Comparison of ENCODE assay signal across 10 cellular contexts in genomic region chr2:9310390-9310789, GRCh38.
DNase-seq lines count a peak whose midpoint lies in the region; ATAC-seq and TF ChIP-seq lines count a peak whose summit lies in the region.
"Had no signal": no experiment of that assay in that cellular context is flagged by ENCODE, and none has a peak within 500 bp of the region (broad histone marks: within the 10 kb centered on the region; RNA-seq: fewer than 3 reads in every experiment).

No MANE protein-coding gene starts in this region.

- ATAC-seq in Panc1: peak; percentile 56; the same call in 1 of the 2 replicates

- POLR2A ChIA-PET in AG04449 (lab: Yijun Ruan, JAX): interaction anchor here (0.7 to 3.1 kb wide), 3 partner anchors 21 to 147 kb away, joined by 3 to 20 read pairs (median 4); no protein-coding TSS in a partner anchor
- POLR2A ChIA-PET in Panc1 (lab: Charles Lee): no interaction called here

- in situ Hi-C loops in Panc1 (cut with HindIII; ENCODE audit: low pct_unique_long_range_greater_than_20kb, low sequenced_read_pairs): no loop called here

- CTCF ChIA-PET in AG04449 (lab: Yijun Ruan, JAX): interaction anchor here (0.9 to 1.9 kb wide), 10 partner anchors 8 to 437 kb away, joined by 3 to 8 read pairs (median 4); partner anchors contain the start of gene ASAP2
- CTCF ChIA-PET in Panc1 (lab: Charles Lee): no interaction called here

- no peaks in the 10 kb centered on the region for H3K27me3 Mint-ChIP-seq in neural crest cell (ENCODE audit: low read depth)

- no peak overlapping the region for H3K4me3 Mint-ChIP-seq in neural crest cell
- H3K4me3 Mint-ChIP-seq: activated naive CD8-positive, alpha-beta T cell had no signal

- no peaks in the 10 kb centered on the region for H3K27me3 ChIP-seq in Panc1 (ENCODE audit: control insufficient read depth, insufficient read depth, low read length)

- no peaks in the 10 kb centered on the region for H3K9me3 Mint-ChIP-seq in neural crest cell

- peak overlapping the region; percentile 20 for H3K27ac ChIP-seq in Panc1 (ENCODE audit: low read length)
- peak overlapping the region; percentile 98 for H3K27ac ChIP-seq in epithelial cell of prostate

- peaks cover 36% of the 10 kb centered on the region for H3K4me1 ChIP-seq in Panc1 (ENCODE audit: control insufficient read depth, insufficient read depth, low read length)

- no peaks in the 10 kb centered on the region for H3K36me3 Mint-ChIP-seq in neural crest cell (ENCODE audit: low read depth)
- H3K36me3 Mint-ChIP-seq: activated naive CD8-positive, alpha-beta T cell had no signal

- intact Hi-C loops in Panc1 (cut with micrococcal nuclease; ENCODE audit: unreplicated experiment): no loop called here

- peak overlapping the region; percentile 53 for H3K27ac Mint-ChIP-seq in neural crest cell (ENCODE audit: unreplicated experiment)
- H3K27ac Mint-ChIP-seq: activated naive CD8-positive, alpha-beta T cell had no signal

- no peaks in the 10 kb centered on the region for H3K9me3 ChIP-seq in Panc1 (ENCODE audit: control insufficient read depth, insufficient read depth, low read depth, low read length)

- H3K36me3 ChIP-seq in Panc1 (ENCODE audit: control insufficient read depth, insufficient read depth, low read length): no peaks in the 10 kb centered on the region

- TF ChIP-seq CTCF in AG04449 (IDR thresholded peaks at IDR 0.05; ENCODE audit: insufficient read depth, low read length, missing control alignments) (no peak), Panc1 (IDR thresholded peaks at IDR 0.05) (no peak), neural crest cell (conservative IDR thresholded peaks at IDR 0.05) (no peak)

- DNase-seq in AG04449 (ENCODE audit: low read depth, low spot score): peak; percentile 77
- peak; percentile 46 for DNase-seq in Panc1 (ENCODE audit: low read depth, low spot score)
- DNase-seq in epithelial cell of prostate (ENCODE audit: low read depth, low spot score): no peak
- DNase-seq in neural crest cell (ENCODE audit: low read depth, low spot score): no peak
- DNase-seq in NCI-H1930 (lab: John Stamatoyannopoulos, UW): no peak
- DNase-seq in Ammon's horn (ENCODE audit: low spot score): no peak
- no peak for DNase-seq in NCI-H345 treated with DMSO at 0.1 percent for 48 hours (lab: John Stamatoyannopoulos, UW; ENCODE audit: unreplicated experiment)
- DNase-seq in C1 segment of cervical spinal cord (lab: John Stamatoyannopoulos, UW): no peak
- DNase-seq: NCI-H774 had no signal

- no TSS peak for BruUV-seq in Panc1 (replicated peaks; lab: Mats Ljungman, UMichigan)

- H3K4me3 ChIP-seq in AG04449 (ENCODE audit: low read depth, low read length) (no peak overlapping the region), Panc1 (ENCODE audit: low read depth in 2 of 2, low read length in 2 of 2) (no peak overlapping the region)

- H3K4me1 Mint-ChIP-seq in neural crest cell: peaks cover 37% of the 10 kb centered on the region

Comparison
In these comparisons a context has a peak if more than half of its experiments do, and no peak if none do; other contexts are left out.
1. DNase-seq: peak in AG04449 (single experiment) and Panc1 (single experiment); none in epithelial cell of prostate (single experiment), neural crest cell (single experiment), NCI-H1930 (0 of 2), Ammon's horn (single experiment), NCI-H345 treated with DMSO at 0.1 percent for 48 hours (single experiment) and C1 segment of cervical spinal cord (0 of 14).